8 cellular contexts compared by ENCODE assay signal in the genomic region with DNA sequence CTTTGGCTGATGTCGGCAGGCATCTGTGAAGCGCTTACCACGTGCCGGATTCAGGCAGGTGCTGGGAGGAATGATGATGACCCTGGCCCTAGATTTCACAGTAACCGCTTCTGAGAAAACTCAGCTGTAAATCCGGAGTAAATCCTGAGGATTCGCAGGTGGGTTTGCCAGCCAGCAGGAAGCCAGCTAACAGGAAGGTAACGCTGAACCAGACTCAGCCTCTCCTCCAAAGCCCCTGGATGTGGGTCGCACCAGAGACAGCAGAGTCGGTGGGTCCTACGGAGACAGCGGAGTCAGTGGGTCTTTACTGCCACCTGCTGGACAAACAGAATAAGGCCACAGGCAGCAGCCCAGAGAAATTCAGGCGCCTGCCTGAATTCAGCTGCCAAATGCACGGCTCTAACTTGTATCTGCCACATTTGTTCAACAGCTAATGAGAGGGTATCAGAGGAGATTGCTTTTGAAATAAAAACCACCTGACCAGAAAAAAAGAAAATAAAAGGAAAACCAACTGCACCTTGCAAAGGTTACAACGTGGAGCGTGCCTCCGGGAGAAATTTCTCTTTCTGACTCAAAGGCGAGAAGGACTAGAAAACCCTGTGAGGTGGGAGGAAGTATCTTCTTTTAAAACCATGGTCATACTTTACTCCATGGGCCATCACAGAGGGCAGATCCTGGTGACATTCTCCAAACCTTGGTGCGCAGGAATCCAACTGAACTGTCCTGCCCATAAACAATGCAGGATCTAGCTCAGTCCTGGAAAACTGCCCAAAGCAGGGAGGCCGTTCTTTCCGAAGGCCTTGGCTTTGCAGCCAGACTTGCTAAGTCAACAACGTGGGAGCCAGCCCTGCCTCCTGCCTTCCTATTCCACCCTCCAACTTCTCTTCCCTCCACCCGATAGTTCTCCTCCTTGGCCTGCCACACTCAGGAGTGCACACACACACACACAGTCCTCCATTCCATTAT. TPM values are rescaled to one million over a fixed set of nuclear protein-coding genes. Genes with fewer than 3 reads are reported as not detected.
A peak's percentile ranks its signal among the peaks of the same experiment; 100 is the strongest.
DNase-seq lines count a peak whose midpoint lies in the region; ATAC-seq and TF ChIP-seq lines count a peak whose summit lies in the region.

No MANE protein-coding gene starts in this region.

- no peak for TF ChIP-seq POLR2A in Peyer's patch (IDR thresholded peaks at IDR 0.05)

- H3K4me3 Mint-ChIP-seq in Calu3 (ENCODE audit: low read depth, unreplicated experiment), result no peak overlapping the region
- H3K4me3 Mint-ChIP-seq in nephron, result no peak overlapping the region

- H3K9ac ChIP-seq in Karpas-422 (ENCODE audit: low read length), result no peak overlapping the region

- BruUV-seq in Calu3 (replicated peaks; lab: Mats Ljungman, UMichigan), result no TSS peak

- no peak for ATAC-seq in GM19395 (IDR thresholded peaks at IDR 0.05; ENCODE audit: unreplicated experiment)

- H3K27ac ChIP-seq in Karpas-422 (ENCODE audit: low read length) (no peak overlapping the region), Peyer's patch (peak overlapping the region in 2 of 4 donors; percentile 43 to 51)

- no peaks in the 10 kb centered on the region for H3K36me3 Mint-ChIP-seq in Calu3 (ENCODE audit: insufficient read depth, unreplicated experiment)
- H3K36me3 Mint-ChIP-seq in nephron (ENCODE audit: low read depth), result no peaks in the 10 kb centered on the region

- no peaks in the 10 kb centered on the region for H4K20me1 ChIP-seq in Karpas-422 (ENCODE audit: insufficient read depth, low read depth, low read length)

- H2AFZ ChIP-seq in Karpas-422 (ENCODE audit: low read length), result no peak overlapping the region; the same call in 1 of the 2 replicates

- H3K4me1 Mint-ChIP-seq in Calu3 (ENCODE audit: low read depth, unreplicated experiment) (no peaks in the 10 kb centered on the region), nephron (peaks cover 9% of the 10 kb centered on the region)

- DNase-seq in Calu3, result peak; percentile 72
- DNase-seq in Karpas-422, result peak; percentile 89
- DNase-seq in Peyer's patch, result peak; percentile 63 to 83 (median 72)
- DNase-seq in activated T-helper 1 cell treated with anti-CD3 and anti-CD28 coated beads, Interleukin-2, amount 50 U/mL, for 16 hours (ENCODE audit: low read depth in 1 of 2, low spot score in 1 of 2), result peak; percentile 15 to 39
- DNase-seq in fibroblast of villous mesenchyme (ENCODE audit: low read depth), result peak; percentile 75
- DNase-seq in stimulated activated naive CD4-positive, alpha-beta T cell treated with Interleukin-2 at 50 U/mL for 16 hours (lab: John Stamatoyannopoulos, UW), result peak; percentile 46

- H3K4me2 ChIP-seq in Karpas-422 (ENCODE audit: low read depth, low read length, poor library complexity, severe bottlenecking), result no peak overlapping the region

- H3K27ac Mint-ChIP-seq in Calu3 (ENCODE audit: unreplicated experiment), result no peak overlapping the region
- H3K27ac Mint-ChIP-seq in nephron, result no peak overlapping the region

- H3K9me3 Mint-ChIP-seq in Calu3 (ENCODE audit: low read depth, unreplicated experiment) (no peaks in the 10 kb centered on the region), nephron (no peaks in the 10 kb centered on the region)

- H3K9me3 ChIP-seq in Karpas-422 (ENCODE audit: low read length) (no peaks in the 10 kb centered on the region), Peyer's patch (no peaks in the 10 kb centered on the region)

- H3K36me3 ChIP-seq in Karpas-422 (ENCODE audit: insufficient read depth, low read length) (no peaks in the 10 kb centered on the region), Peyer's patch (no peaks in the 10 kb centered on the region)

- CTCF ChIA-PET in Calu3 (lab: Charles Lee), result interaction anchor here (0.5 to 2.3 kb wide), 7 partner anchors 20 to 405 kb away, joined by 3 to 16 read pairs (median 4); no protein-coding TSS in a partner anchor

- H3K4me1 ChIP-seq in Karpas-422 (ENCODE audit: low read length) (peaks cover 11% of the 10 kb centered on the region), Peyer's patch (peaks cover 3 to 14% (median 5%) of the 10 kb centered on the region in 4 donors)

- H3K27me3 Mint-ChIP-seq in Calu3 (ENCODE audit: unreplicated experiment) (no peaks in the 10 kb centered on the region), nephron (ENCODE audit: low read depth) (peaks cover 16% of the 10 kb centered on the region)

- peak; percentile 93 for TF ChIP-seq CTCF in Calu3 (IDR thresholded peaks at IDR 0.05; ENCODE audit: unreplicated experiment)
- peak; percentile 88 to 96 (median 95) for TF ChIP-seq CTCF in Peyer's patch (IDR thresholded peaks at IDR 0.05)
- peak; percentile 96 for TF ChIP-seq CTCF in fibroblast of villous mesenchyme (IDR thresholded peaks at IDR 0.05; ENCODE audit: insufficient read depth, low read depth, low read length)
- peak; percentile 96 to 98 (median 97) for TF ChIP-seq CTCF in nephron (IDR thresholded peaks at IDR 0.05; ENCODE audit: unreplicated experiment in 3 of 3)

- intact Hi-C loops in Calu3 (cut with micrococcal nuclease; ENCODE audit: unreplicated experiment), result loop anchor here (2.0 kb wide), 2 partner anchors 284 to 406 kb away; no protein-coding TSS in a partner anchor

- no peaks in the 10 kb centered on the region for H3K9me2 ChIP-seq in Karpas-422 (replicated peaks; ENCODE audit: insufficient read depth, low read length)

- H3K27me3 ChIP-seq in Karpas-422 (ENCODE audit: low read length), result no peaks in the 10 kb centered on the region
- H3K27me3 ChIP-seq in Peyer's patch, result no peaks in the 10 kb centered on the region

- H3K79me2 ChIP-seq in Karpas-422 (ENCODE audit: low read length), result no peaks in the 10 kb centered on the region

- H3K4me3 ChIP-seq in Karpas-422 (ENCODE audit: low read length) (no peak overlapping the region), Peyer's patch (peak overlapping the region in 3 of 4 donors; percentile 2 to 46 (median 29)), fibroblast of villous mesenchyme (ENCODE audit: low read depth, low read length) (peak overlapping the region; percentile 28)

RNA-seq across cellular contexts. Expression of a gene that starts 16.3 kb away (rescaled TPM):
- 30.4 and 32.6 TPM in 2 replicates for total RNA-seq in Calu3 (2022)
- 57.3 and 78.3 TPM in 2 replicates for total RNA-seq in Karpas-422 (2014; rRNA removed; shearing (Covaris generic); ENCODE audit: low replicate concordance)
- 10 to 100 TPM; 16.1 to 96.6 (median 31.7) TPM for total RNA-seq in Peyer's patch
- 64.3 and 84.7 TPM in 2 replicates for total RNA-seq in fibroblast of villous mesenchyme

RNA-seq across cellular contexts. Expression of a gene that starts 58.8 kb away (rescaled TPM):
- total RNA-seq in Calu3 (2022) (72.2 and 73.5 TPM in 2 replicates), Peyer's patch (10 to 100 TPM; 22.2 to 55.3 (median 26.8) TPM), fibroblast of villous mesenchyme (32.2 and 41.5 TPM in 2 replicates)
- total RNA-seq in Karpas-422 (2014; rRNA removed; shearing (Covaris generic); ENCODE audit: low replicate concordance), result 43.5 and 51.3 TPM in 2 replicates

Comparison
In these comparisons a context has a peak if more than half of its experiments do, and no peak if none do; other contexts are left out.
1. DNase-seq: peak in every context shown above with its lines; median percentile 89 in Karpas-422; 75 in fibroblast of villous mesenchyme; 72 in Calu3; 72 in Peyer's patch; 46 in stimulated activated naive CD4-positive, alpha-beta T cell treated with Interleukin-2 at 50 U/mL for 16 hours; 27 in activated T-helper 1 cell treated with anti-CD3 and anti-CD28 coated beads, Interleukin-2, amount 50 U/mL, for 16 hours.